Comparison of ENCODE assay signal across 8 cellular contexts in the genomic region with DNA sequence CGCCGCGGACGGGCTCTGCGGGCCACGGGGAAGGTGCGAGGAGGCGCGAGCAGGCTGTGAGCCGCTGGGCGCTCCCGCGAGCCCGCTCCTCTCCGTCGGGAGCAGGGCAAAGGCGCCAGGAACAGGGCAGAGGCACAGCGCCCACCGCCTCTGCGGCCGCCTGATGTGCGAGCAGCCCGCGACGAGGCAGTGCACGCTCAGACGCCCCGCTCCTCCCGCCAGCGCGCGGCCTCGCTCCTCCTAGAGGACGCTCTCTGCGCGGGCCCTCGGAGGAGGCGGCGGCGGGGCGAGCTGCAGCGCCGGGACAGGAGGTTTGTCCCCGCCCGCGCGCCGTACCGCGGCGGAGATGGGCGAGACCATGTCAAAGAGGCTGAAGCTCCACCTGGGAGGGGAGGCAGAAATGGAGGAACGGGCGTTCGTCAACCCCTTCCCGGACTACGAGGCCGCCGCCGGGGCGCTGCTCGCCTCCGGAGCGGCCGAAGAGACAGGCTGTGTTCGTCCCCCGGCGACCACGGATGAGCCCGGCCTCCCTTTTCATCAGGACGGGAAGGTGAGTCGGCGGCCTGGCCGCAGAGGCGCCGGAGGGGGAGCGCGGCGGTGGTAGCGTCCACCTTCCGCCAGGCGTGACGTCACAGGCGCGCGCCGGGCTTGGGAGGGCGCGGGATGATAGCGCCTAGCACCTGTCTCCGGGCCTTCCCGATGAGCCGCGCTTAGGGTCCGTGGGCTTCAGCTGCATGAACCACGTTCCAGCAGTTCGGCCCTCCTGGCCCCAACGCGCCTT. TPM values are rescaled to one million over a fixed set of nuclear protein-coding genes. Genes with fewer than 3 reads are reported as not detected.
DNase-seq lines count a peak whose midpoint lies in the region; FAIRE-seq lines count a peak whose summit lies in the region.

No MANE protein-coding gene starts in this region.

- peak overlapping the region; percentile 96 for H2BK5ac ChIP-seq in neuronal stem cell (ENCODE audit: low read length)

- DNase-seq in GM03348 (ENCODE audit: low spot score) (peak; percentile 96), HCEC 1CT (peak; percentile 93), MG63 (peak; percentile 96), SIG-M5 (lab: John Stamatoyannopoulos, UW) (peak; percentile 10), frontal cortex (ENCODE audit: low spot score in 2 of 2) (peak; percentile 91 to 95), neuronal stem cell (ENCODE audit: low spot score) (peak; percentile 97)
- peak; percentile 80 to 92 (median 91) for DNase-seq in activated naive CD4-positive, alpha-beta T cell (lab: John Stamatoyannopoulos, UW)

- no peak overlapping the region for H3K4ac ChIP-seq in neuronal stem cell (ENCODE audit: low read length)

- H4K91ac ChIP-seq in neuronal stem cell (ENCODE audit: low read depth, low read length, poor library complexity): peak overlapping the region; percentile 76

- peaks cover 15% of the 10 kb centered on the region for H3K36me3 ChIP-seq in MG63
- H3K36me3 ChIP-seq in neuronal stem cell (replicated peaks in 1 of 2; ENCODE audit: control insufficient read depth in 2 of 2, insufficient read depth in 2 of 2, low read length in 2 of 2): peaks cover 0 to 9% of the 10 kb centered on the region in 2 donors
- no peaks in the 10 kb centered on the region for H3K36me3 ChIP-seq in subcutaneous abdominal adipose tissue (ENCODE audit: control insufficient read depth in 5 of 5, insufficient read depth in 5 of 5, low read length in 5 of 5)

- H4K8ac ChIP-seq in neuronal stem cell (ENCODE audit: low read depth, low read length): no peak overlapping the region

- H2BK120ac ChIP-seq in neuronal stem cell (ENCODE audit: low read depth, low read length): peak overlapping the region; percentile 90

- peak overlapping the region; percentile 64 for H3K4me2 ChIP-seq in neuronal stem cell (ENCODE audit: insufficient read depth, low read length, poor library complexity, severe bottlenecking)

- H3K9ac ChIP-seq in neuronal stem cell (ENCODE audit: low read depth, low read length, poor library complexity) (peak overlapping the region; percentile 97), subcutaneous abdominal adipose tissue (ENCODE audit: low read length in 5 of 5) (peak overlapping the region; percentile 90 to 99 (median 98))

- H3K23ac ChIP-seq in neuronal stem cell (ENCODE audit: low read depth, low read length, poor library complexity): peak overlapping the region; percentile 98

- no peak for FAIRE-seq in frontal cortex (lab: Jason Lieb, UNC)

- no peaks in the 10 kb centered on the region for H3K9me3 ChIP-seq in MG63
- no peaks in the 10 kb centered on the region for H3K9me3 ChIP-seq in neuronal stem cell (replicated peaks in 1 of 2; ENCODE audit: control insufficient read depth in 2 of 2, insufficient read depth in 1 of 2, low read depth in 1 of 2, low read length in 2 of 2)
- no peaks in the 10 kb centered on the region for H3K9me3 ChIP-seq in subcutaneous abdominal adipose tissue (ENCODE audit: control insufficient read depth in 5 of 5, low read length in 5 of 5)

- H3K4me3 ChIP-seq in MG63: peak overlapping the region; percentile 92
- H3K4me3 ChIP-seq in neuronal stem cell (ENCODE audit: low read length in 2 of 2): peak overlapping the region; percentile 74 to 97
- H3K4me3 ChIP-seq in subcutaneous abdominal adipose tissue (ENCODE audit: low read depth in 1 of 5, low read length in 5 of 5): peak overlapping the region; percentile 90 to 100 (median 98)

- H2AK5ac ChIP-seq in neuronal stem cell (ENCODE audit: low read depth, low read length): no peak overlapping the region

- H3K27ac ChIP-seq in neuronal stem cell (replicated peaks; ENCODE audit: low read length): peak overlapping the region; percentile 99
- peak overlapping the region; percentile 93 for H3K27ac ChIP-seq in subcutaneous abdominal adipose tissue (ENCODE audit: low read depth, low read length)

- H3K79me1 ChIP-seq in neuronal stem cell (ENCODE audit: low read depth, low read length): peaks cover 5% of the 10 kb centered on the region

- H3K4me1 ChIP-seq in neuronal stem cell (ENCODE audit: control insufficient read depth in 2 of 2, insufficient read depth in 1 of 2, low read depth in 1 of 2, low read length in 2 of 2) (peaks cover 3 to 5% of the 10 kb centered on the region in 2 donors), subcutaneous abdominal adipose tissue (ENCODE audit: control insufficient read depth in 5 of 5, insufficient read depth in 5 of 5, low read length in 5 of 5) (peaks cover 7 to 23% (median 21%) of the 10 kb centered on the region in 5 donors)

- no CpG with 5 or more reads among the region's 99 CpGs for WGBS in neuronal stem cell (ENCODE audit: extremely low coverage in 2 of 2, insufficient read length in 2 of 2, insufficient replicate concordance in 1 of 2), 2 donors

- peak overlapping the region; percentile 14 for H2BK15ac ChIP-seq in neuronal stem cell (ENCODE audit: low read length)

- H3K14ac ChIP-seq in neuronal stem cell (ENCODE audit: low read length): peak overlapping the region; percentile 92

- H3K18ac ChIP-seq in neuronal stem cell (ENCODE audit: low read length): peak overlapping the region; percentile 99

- H3K27me3 ChIP-seq in MG63 (no peaks in the 10 kb centered on the region), neuronal stem cell (ENCODE audit: control insufficient read depth in 3 of 3, insufficient read depth in 3 of 3, low read depth in 1 of 3, low read length in 3 of 3) (no peaks in the 10 kb centered on the region), subcutaneous abdominal adipose tissue (ENCODE audit: control insufficient read depth in 5 of 5, insufficient read depth in 4 of 5, low read length in 5 of 5) (no peaks in the 10 kb centered on the region)

- H2AFZ ChIP-seq in neuronal stem cell (ENCODE audit: low read length): peak overlapping the region; percentile 99

- no peak overlapping the region for H2BK12ac ChIP-seq in neuronal stem cell (ENCODE audit: low read length)

RNA-seq across cellular contexts. Expression of a gene that starts 0.7 kb away (rescaled TPM):
- 13.8 and 25.6 TPM in 2 replicates for total RNA-seq in MG63 (2014; rRNA removed; shearing (Covaris generic); ENCODE audit: low replicate concordance)
- 35.1 TPM for total RNA-seq in frontal cortex
- polyA plus RNA-seq in neuronal stem cell (2013, experiment 1 of 2): 4.8 TPM
- polyA plus RNA-seq in neuronal stem cell (2013, experiment 2 of 2): 5.3 TPM

Comparison
In these comparisons a context has a peak if more than half of its experiments do, and no peak if none do; other contexts are left out.
1. Peak in every context shown above with its lines: DNase-seq, H3K4me3 ChIP-seq and H3K27ac ChIP-seq.
2. DNase-seq: peak in every context shown above with its lines; median percentile 97 in neuronal stem cell; 96 in GM03348; 96 in MG63; 93 in HCEC 1CT; 93 in frontal cortex; 91 in activated naive CD4-positive, alpha-beta T cell; 10 in SIG-M5.